In the genomic region with DNA sequence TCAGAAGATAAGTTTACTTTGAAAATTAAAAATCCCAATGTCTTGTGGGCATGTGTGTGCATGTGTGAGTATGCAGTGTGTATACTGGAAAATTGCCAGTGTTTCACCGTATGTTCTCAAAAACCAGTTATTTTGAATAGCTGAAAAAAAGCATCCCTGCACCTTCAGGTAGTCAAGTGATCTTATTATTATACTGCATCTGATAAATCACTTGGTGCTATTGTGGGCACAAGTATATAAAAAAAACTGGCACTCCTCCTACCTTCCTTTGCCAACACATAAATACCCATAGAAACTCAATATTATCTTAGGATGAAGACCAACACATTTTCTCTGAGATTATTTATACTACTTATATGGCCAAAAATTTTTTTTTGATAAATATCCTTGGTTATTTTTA, we compare ENCODE assay signal across 21 cellular contexts.
"Had no signal": no experiment of that assay in that cellular context is flagged by ENCODE, and none has a peak within 500 bp of the region (broad histone marks: within the 10 kb centered on the region; RNA-seq: fewer than 3 reads in every experiment).

No MANE protein-coding gene starts in this region.

- H3K4me1 ChIP-seq: SJCRH30 had no signal

- H3K27me3 ChIP-seq: SJCRH30 had no signal

- H3K36me3 ChIP-seq: SJCRH30 had no signal

- H3K27ac ChIP-seq: SJCRH30 had no signal

- H3K9me3 ChIP-seq: SJCRH30 had no signal

- ATAC-seq: HepG2, Panc1, PC-3, Right ventricle myocardium inferior, SK-N-SH treated with all-trans-retinoic acid at 6 μM for 48 hours had no signal

- H3K4me3 ChIP-seq: SJCRH30 had no signal

- DNase-seq: IMR-90; KG1; MM.1S; NCI-H1092 treated with DMSO at 0.1 percent for 48 hours; NCI-H1417 treated with DMSO at 0.1 percent for 48 hours; NCI-H146; NCI-H1694 treated with DMSO at 0.1 percent for 48 hours; NCI-H1930; NCI-H2081; NCI-H2107; NCI-H2227 treated with DMSO at 0.1 percent for 48 hours; NCI-H524; NCI-H748 treated with DMSO at 0.1 percent for 48 hours; NK-92 treated with Interleukin-12 subunit alpha and Interleukin-12 subunit beta, amount 100 ng/mL, for 24 hours; PC-3; SHP77 treated with DMSO at 0.1 percent for 48 hours; SJCRH30 had no signal
